ENCODE assay signal across 24 cellular contexts in the genomic region with DNA sequence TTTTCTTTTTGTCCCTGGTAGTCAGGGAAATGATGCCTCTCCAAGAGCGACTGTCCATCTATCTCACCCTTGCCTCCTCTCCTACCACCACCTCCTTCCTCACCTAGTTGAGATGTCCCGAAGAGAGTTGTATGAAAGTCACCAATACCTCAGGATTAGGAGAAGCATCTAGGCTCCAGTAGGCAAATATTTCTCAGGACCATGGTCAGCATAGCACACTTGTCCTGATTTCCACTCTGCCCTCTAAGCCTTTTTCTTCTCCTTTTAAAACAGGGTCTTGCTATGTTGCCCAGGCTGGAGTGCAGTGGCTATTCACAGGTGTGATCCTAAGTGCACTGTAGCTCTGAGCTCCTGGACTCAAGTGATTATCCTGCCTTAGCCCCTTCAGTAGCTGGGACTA.
"Had no signal": no experiment of that assay in that cellular context is flagged by ENCODE, and none has a peak within 500 bp of the region (broad histone marks: within the 10 kb centered on the region; RNA-seq: fewer than 3 reads in every experiment).

No MANE protein-coding gene starts in this region.

- H3K4me2 ChIP-seq: SK-N-SH had no signal

- DNase-seq: KBM-7, MV-4-11, NCI-H1048, NCI-H1105, NCI-H1417, NCI-H146, NCI-H1694 treated with DMSO at 0.1 percent for 48 hours, NCI-H1930, NCI-H2081, NCI-H2107, NCI-H2227 treated with DMSO at 0.1 percent for 48 hours, NCI-H446, NCI-H510A, NCI-H524 treated with DMSO at 0.1 percent for 48 hours, NCI-H69, NCI-H774, SHP77, SK-N-SH, SW 1271, T-cell had no signal

- H3K27ac Mint-ChIP-seq: IgD-negative memory B cell, T-cell had no signal

- H3K4me1 Mint-ChIP-seq: IgD-negative memory B cell, T-cell had no signal

- H3K9me3 ChIP-seq: SK-N-SH had no signal

- H3K4me3 Mint-ChIP-seq: IgD-negative memory B cell, T-cell had no signal

- H3K9me3 Mint-ChIP-seq: IgD-negative memory B cell, T-cell had no signal

- H3K9ac ChIP-seq: SK-N-SH had no signal

- H3K36me3 Mint-ChIP-seq: IgD-negative memory B cell, T-cell had no signal

- ATAC-seq: HepG2, Panc1, T-cell had no signal

- H3K9me2 ChIP-seq: SK-N-SH had no signal

- FAIRE-seq: HepG2 had no signal

- H3K27ac ChIP-seq: RWPE1 had no signal
